In the genomic region with DNA sequence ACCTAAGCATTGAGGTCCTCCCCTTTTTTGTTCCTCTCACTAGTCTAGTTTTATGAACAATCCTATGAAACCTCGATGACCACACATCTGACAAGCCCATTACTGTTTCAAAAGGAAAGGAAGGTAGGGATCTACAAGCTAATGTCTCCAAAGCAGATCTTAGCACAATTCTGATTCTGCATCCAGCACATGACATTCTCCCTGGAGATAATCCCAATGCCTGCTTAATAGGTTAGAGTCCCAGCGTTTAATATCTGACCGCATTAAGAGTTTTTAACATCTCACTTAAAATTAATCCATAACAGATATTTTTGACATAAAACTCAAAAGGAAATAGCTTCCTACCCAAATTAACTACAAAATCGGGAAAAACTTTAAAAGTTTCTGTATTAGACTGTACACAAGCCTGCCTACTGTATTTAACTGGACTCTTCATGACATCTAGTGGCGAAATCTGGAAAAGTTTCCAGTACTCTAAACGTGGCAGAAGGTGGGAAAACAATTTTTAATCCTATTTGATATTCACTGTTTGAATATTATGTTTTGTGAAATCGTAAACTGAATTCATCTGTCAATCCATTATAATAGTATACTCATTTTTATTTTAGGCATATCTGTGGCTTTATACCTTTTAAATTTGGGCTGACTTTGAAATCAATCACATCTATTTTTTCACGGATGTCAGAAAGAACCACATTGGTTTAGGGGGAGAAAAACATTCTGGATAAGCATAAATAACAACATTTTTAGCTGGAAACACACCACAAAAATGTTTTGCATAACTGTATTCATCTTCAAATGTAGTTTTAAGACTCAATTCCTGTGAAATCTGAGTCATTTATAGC, we compare ENCODE assay signal across 7 cellular contexts.
DNase-seq lines count a peak whose midpoint lies in the region; ATAC-seq and TF ChIP-seq lines count a peak whose summit lies in the region.

No MANE protein-coding gene starts in this region.

- H3K4me1 ChIP-seq in lower lobe of right lung, result peaks cover 34% of the 10 kb centered on the region

- ATAC-seq in HG03135 (IDR thresholded peaks at IDR 0.05; ENCODE audit: unreplicated experiment) (peak; percentile 71), lower lobe of right lung (peak; percentile 74 to 92)

- H3K27ac ChIP-seq in lower lobe of right lung, result no peak overlapping the region

- intact Hi-C loops in lower lobe of right lung (cut with DNase I), result loop anchor here (5.0 kb wide), 1 partner anchor 1159 kb away; no protein-coding TSS in a partner anchor

- H3K36me3 ChIP-seq in lower lobe of right lung, result no peaks in the 10 kb centered on the region

- DNase-seq in NCI-H774 (lab: John Stamatoyannopoulos, UW) (peak; percentile 37), choroid plexus epithelial cell (ENCODE audit: low read depth) (peak; percentile 82), lower lobe of right lung (no peak), mesenteric fat pad (ENCODE audit: low spot score) (no peak)
- DNase-seq in activated effector memory CD4-positive, alpha-beta T cell treated with anti-CD3 and anti-CD28 coated beads, Interleukin-2, amount 50 U/mL, for 16 hours, result no peak

- H3K27me3 ChIP-seq in lower lobe of right lung (ENCODE audit: low read depth), result no peaks in the 10 kb centered on the region

- no peaks in the 10 kb centered on the region for H3K9me3 ChIP-seq in lower lobe of right lung

- TF ChIP-seq CTCF in GM12872 (IDR thresholded peaks at IDR 0.05; ENCODE audit: insufficient read depth, low read depth, low read length), result peak; percentile 43; the same call in 2 of the 3 replicates
- peak; percentile 64 for TF ChIP-seq CTCF in choroid plexus epithelial cell (conservative IDR thresholded peaks at IDR 0.05; ENCODE audit: low read depth, low read length)
- TF ChIP-seq CTCF in lower lobe of right lung (IDR thresholded peaks at IDR 0.05), result peak; percentile 76

- no peak overlapping the region for H3K4me3 ChIP-seq in choroid plexus epithelial cell (ENCODE audit: low read depth, low read length)
- no peak overlapping the region for H3K4me3 ChIP-seq in lower lobe of right lung

Comparison
In these comparisons a context has a peak if more than half of its experiments do, and no peak if none do; other contexts are left out.
1. DNase-seq: peak in NCI-H774 (single experiment) and choroid plexus epithelial cell (single experiment); none in lower lobe of right lung (single experiment), mesenteric fat pad (single experiment) and activated effector memory CD4-positive, alpha-beta T cell treated with anti-CD3 and anti-CD28 coated beads, Interleukin-2, amount 50 U/mL, for 16 hours (single experiment).
2. Peak in every context shown above with its lines, with median percentiles within 50 percentile points of each other: CTCF ChIP-seq.